Comparison of ENCODE assay signal across 8 cellular contexts in the genomic region with DNA sequence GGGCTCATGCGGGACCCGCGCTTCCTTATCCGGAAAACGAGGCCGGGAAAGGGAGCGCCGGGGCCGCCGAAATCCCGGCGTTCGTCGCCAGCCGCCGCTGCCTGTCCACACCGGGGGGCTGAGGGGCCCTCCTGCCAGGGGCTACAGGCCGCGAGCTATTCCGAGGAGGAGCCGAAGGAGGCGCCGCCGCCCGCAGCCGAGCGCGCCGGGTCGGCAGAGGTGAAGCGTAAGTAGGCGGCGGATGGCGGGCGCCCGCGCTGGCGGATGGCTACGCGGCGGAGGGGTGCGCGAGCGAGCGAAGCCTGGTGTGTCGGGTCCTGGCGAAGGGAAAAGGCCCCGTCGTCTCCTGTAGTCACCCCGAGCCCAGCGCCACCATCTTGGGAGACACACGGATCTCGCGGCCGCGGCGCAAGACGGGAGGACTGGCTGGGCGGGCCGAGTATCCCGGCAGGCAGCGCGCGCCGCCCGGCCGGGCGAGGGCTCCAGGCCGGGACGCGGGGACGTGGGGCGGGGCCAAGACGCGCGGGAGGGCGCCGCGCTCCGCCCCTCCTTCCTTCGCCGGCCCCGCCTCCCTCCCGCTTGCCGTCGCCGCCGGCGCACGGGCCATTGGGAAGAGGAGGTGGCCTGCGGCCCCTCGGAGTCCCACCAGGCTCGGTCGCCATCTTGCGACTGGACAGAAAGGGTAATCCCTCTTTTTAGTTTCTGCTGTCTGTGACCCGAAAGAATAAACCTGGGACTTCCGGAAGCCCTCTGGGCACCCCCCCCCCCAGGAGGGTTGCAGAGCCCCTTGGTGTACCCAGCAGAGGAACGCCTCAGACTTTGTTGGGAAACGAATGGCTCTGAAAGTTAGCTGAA. TPM values are rescaled to one million over a fixed set of nuclear protein-coding genes. Genes with fewer than 3 reads are reported as not detected.
A peak's percentile ranks its signal among the peaks of the same experiment; 100 is the strongest.
DNase-seq lines count a peak whose midpoint lies in the region; ATAC-seq and TF ChIP-seq lines count a peak whose summit lies in the region.

A gene (minus strand): TSS at position 424 of the 855 bp plus-strand sequence. CDS start 29,917 bp downstream, outside the sequence.

- H3K27me3 ChIP-seq in GM23338 (ENCODE audit: insufficient read depth) = no peaks in the 10 kb centered on the region

- H3K36me3 ChIP-seq in GM23338 (ENCODE audit: insufficient read depth) = no peaks in the 10 kb centered on the region

- no peaks in the 10 kb centered on the region for H3K9me3 Mint-ChIP-seq in GM23338
- no peaks in the 10 kb centered on the region for H3K9me3 Mint-ChIP-seq in activated T-helper 2 cell treated with anti-CD3 and anti-CD28 coated beads, Interferon-gamma antibody, Interleukin-2, Interleukin-4, amounts not matched to agents 10 μg/mL and 5 μg/mL and 100 μg/mL, durations not matched to agents 14 hours and 24 hours and 36 hours
- H3K9me3 Mint-ChIP-seq in naive thymus-derived CD8-positive, alpha-beta T cell = peaks cover 0 to 5% (median 0%) of the 10 kb centered on the region in 9 donors
- H3K9me3 Mint-ChIP-seq in stimulated activated naive B cell treated with anti-CD40 and anti-IgM and Interleukin-4, amounts not matched to agents 10 μg/mL and 1 μg/mL and 100 μg/mL, for 72 hours = peaks cover 0 to 2% of the 10 kb centered on the region in 2 donors

- peak within 1 kb of the TSS; percentile 99 for H3K27ac ChIP-seq in GM23338 (ENCODE audit: low read depth)

- POLR2A ChIA-PET in naive thymus-derived CD8-positive, alpha-beta T cell (lab: Charles Lee) = interaction anchor here (0.6 to 2.0 kb wide), 6 partner anchors 421 to 670 kb away, joined by 3 to 6 read pairs (median 3); no protein-coding TSS in a partner anchor

- TF ChIP-seq CTCF in GM23338 (conservative IDR thresholded peaks at IDR 0.05; ENCODE audit: low read depth in 2 of 2) (peak in 1 of 2 experiments; percentile 38; a peak in 2 of 4 replicates), fibroblast of mammary gland (conservative IDR thresholded peaks at IDR 0.05; ENCODE audit: control insufficient read depth, insufficient read depth, low read depth, low read length) (peak; percentile 3)

- H3K4me1 ChIP-seq in GM23338 (ENCODE audit: insufficient read depth) = peaks cover 12% of the 10 kb centered on the region

- intact Hi-C loops in activated T-helper 2 cell treated with anti-CD3 and anti-CD28 coated beads, Interferon-gamma antibody, Interleukin-2, Interleukin-4, amounts not matched to agents 10 μg/mL and 5 μg/mL and 100 μg/mL, durations not matched to agents 14 hours and 24 hours and 36 hours (cut with micrococcal nuclease) = loop anchor here (1.0 to 5.0 kb wide), 7 partner anchors 37 to 667 kb away; a partner anchor contains a TSS

- H3F3A ChIP-seq in GM23338 (replicated peaks; ENCODE audit: low read depth) = no peaks in the 10 kb centered on the region

- peak; percentile 91 for ATAC-seq in GM23338
- peak; percentile 87 to 88 for ATAC-seq in naive thymus-derived CD8-positive, alpha-beta T cell
- ATAC-seq in stimulated activated naive B cell treated with anti-CD40 and anti-IgM and Interleukin-4, amounts not matched to agents 10 μg/mL and 1 μg/mL and 100 μg/mL, for 72 hours (replicated peaks) = peak; percentile 89 to 91

- H3K36me3 Mint-ChIP-seq in GM23338 (ENCODE audit: low read depth) = no peaks in the 10 kb centered on the region; the same call in 1 of the 3 replicates
- peaks cover 25% of the 10 kb centered on the region for H3K36me3 Mint-ChIP-seq in activated T-helper 2 cell treated with anti-CD3 and anti-CD28 coated beads, Interferon-gamma antibody, Interleukin-2, Interleukin-4, amounts not matched to agents 10 μg/mL and 5 μg/mL and 100 μg/mL, durations not matched to agents 14 hours and 24 hours and 36 hours (ENCODE audit: low read depth)
- H3K36me3 Mint-ChIP-seq in naive thymus-derived CD8-positive, alpha-beta T cell = peaks cover 0 to 6% (median 3%) of the 10 kb centered on the region in 3 donors
- peaks cover 4 to 20% of the 10 kb centered on the region in 2 donors for H3K36me3 Mint-ChIP-seq in stimulated activated naive B cell treated with anti-CD40 and anti-IgM and Interleukin-4, amounts not matched to agents 10 μg/mL and 1 μg/mL and 100 μg/mL, for 72 hours

- H4K20me1 ChIP-seq in GM23338 (replicated peaks; ENCODE audit: insufficient read depth) = peaks cover 39% of the 10 kb centered on the region

- peaks cover 4% of the 10 kb centered on the region for H3K27me3 Mint-ChIP-seq in GM23338 (ENCODE audit: insufficient read depth, low read depth, poor library complexity)
- no peaks in the 10 kb centered on the region for H3K27me3 Mint-ChIP-seq in activated T-helper 2 cell treated with anti-CD3 and anti-CD28 coated beads, Interferon-gamma antibody, Interleukin-2, Interleukin-4, amounts not matched to agents 10 μg/mL and 5 μg/mL and 100 μg/mL, durations not matched to agents 14 hours and 24 hours and 36 hours (ENCODE audit: low read depth)
- H3K27me3 Mint-ChIP-seq in naive thymus-derived CD8-positive, alpha-beta T cell = peaks cover 0 to 1% (median 0%) of the 10 kb centered on the region in 5 donors
- no peaks in the 10 kb centered on the region for H3K27me3 Mint-ChIP-seq in stimulated activated naive B cell treated with anti-CD40 and anti-IgM and Interleukin-4, amounts not matched to agents 10 μg/mL and 1 μg/mL and 100 μg/mL, for 72 hours

- H3K79me2 ChIP-seq in GM23338 (replicated peaks; ENCODE audit: insufficient read depth) = peaks cover 44% of the 10 kb centered on the region

- H2AFZ ChIP-seq in GM23338 = peak within 1 kb of the TSS; percentile 97

- H3K4me3 Mint-ChIP-seq in GM23338 = peak within 1 kb of the TSS; percentile 97
- H3K4me3 Mint-ChIP-seq in activated T-helper 2 cell treated with anti-CD3 and anti-CD28 coated beads, Interferon-gamma antibody, Interleukin-2, Interleukin-4, amounts not matched to agents 10 μg/mL and 5 μg/mL and 100 μg/mL, durations not matched to agents 14 hours and 24 hours and 36 hours (ENCODE audit: low read depth) = peak within 1 kb of the TSS; percentile 92
- H3K4me3 Mint-ChIP-seq in naive thymus-derived CD8-positive, alpha-beta T cell = peak within 1 kb of the TSS; percentile 84 to 95 (median 92)
- peak within 1 kb of the TSS; percentile 90 to 92 for H3K4me3 Mint-ChIP-seq in stimulated activated naive B cell treated with anti-CD40 and anti-IgM and Interleukin-4, amounts not matched to agents 10 μg/mL and 1 μg/mL and 100 μg/mL, for 72 hours

- DNase-seq in EL = peak; percentile 92
- DNase-seq in GM23338 (ENCODE audit: low spot score) = peak; percentile 95
- DNase-seq in Kasumi-1 (lab: John Stamatoyannopoulos, UW) = peak; percentile 50 to 74
- peak; percentile 95 for DNase-seq in RPMI8226
- DNase-seq in activated T-helper 2 cell treated with anti-CD3 and anti-CD28 coated beads, Interferon-gamma antibody, Interleukin-2, Interleukin-4, amounts not matched to agents 10 μg/mL and 5 μg/mL and 100 μg/mL, durations not matched to agents 14 hours and 24 hours and 36 hours (ENCODE audit: low spot score) = peak; percentile 84
- peak; percentile 87 for DNase-seq in fibroblast of mammary gland (ENCODE audit: low read depth)
- peak; percentile 76 to 90 (median 86) for DNase-seq in naive thymus-derived CD8-positive, alpha-beta T cell
- DNase-seq in stimulated activated naive B cell treated with anti-CD40 and anti-IgM and Interleukin-4, amounts not matched to agents 10 μg/mL and 1 μg/mL and 100 μg/mL, for 72 hours = peak; percentile 90

- H3K4me2 ChIP-seq in GM23338 = peak within 1 kb of the TSS; percentile 98

- peaks cover 20% of the 10 kb centered on the region for H3K4me1 Mint-ChIP-seq in GM23338
- H3K4me1 Mint-ChIP-seq in activated T-helper 2 cell treated with anti-CD3 and anti-CD28 coated beads, Interferon-gamma antibody, Interleukin-2, Interleukin-4, amounts not matched to agents 10 μg/mL and 5 μg/mL and 100 μg/mL, durations not matched to agents 14 hours and 24 hours and 36 hours (ENCODE audit: low read depth) = peaks cover 22% of the 10 kb centered on the region
- peaks cover 18 to 43% (median 41%) of the 10 kb centered on the region in 4 donors for H3K4me1 Mint-ChIP-seq in naive thymus-derived CD8-positive, alpha-beta T cell
- H3K4me1 Mint-ChIP-seq in stimulated activated naive B cell treated with anti-CD40 and anti-IgM and Interleukin-4, amounts not matched to agents 10 μg/mL and 1 μg/mL and 100 μg/mL, for 72 hours = peaks cover 16 to 23% of the 10 kb centered on the region in 2 donors

- no peaks in the 10 kb centered on the region for H3K9me2 ChIP-seq in GM23338 (ENCODE audit: insufficient read depth)

- peak within 1 kb of the TSS; percentile 96 for H3K27ac Mint-ChIP-seq in GM23338
- H3K27ac Mint-ChIP-seq in activated T-helper 2 cell treated with anti-CD3 and anti-CD28 coated beads, Interferon-gamma antibody, Interleukin-2, Interleukin-4, amounts not matched to agents 10 μg/mL and 5 μg/mL and 100 μg/mL, durations not matched to agents 14 hours and 24 hours and 36 hours = peak within 1 kb of the TSS; percentile 90
- peak within 1 kb of the TSS; percentile 76 to 96 (median 93) for H3K27ac Mint-ChIP-seq in naive thymus-derived CD8-positive, alpha-beta T cell
- H3K27ac Mint-ChIP-seq in stimulated activated naive B cell treated with anti-CD40 and anti-IgM and Interleukin-4, amounts not matched to agents 10 μg/mL and 1 μg/mL and 100 μg/mL, for 72 hours = peak within 1 kb of the TSS; percentile 95

- H3K4me3 ChIP-seq in GM23338 = peak within 1 kb of the TSS; percentile 92
- H3K4me3 ChIP-seq in fibroblast of mammary gland (ENCODE audit: control insufficient read depth, low read depth, low read length) = peak within 1 kb of the TSS; percentile 82

TF ChIP-seq in GM23338, 12 proteins besides CTCF, POLR2A, EP300 and RAD21:
- TF ChIP-seq POLR2AphosphoS5 (IDR thresholded peaks at IDR 0.05; ENCODE audit: low read depth) = peak; percentile 85
- no peak for TF ChIP-seq JUNB (IDR thresholded peaks at IDR 0.05; ENCODE audit: unreplicated experiment)

RNA-seq across cellular contexts. Expression of the gene that starts here (rescaled TPM):
- 85.1 and 96.1 TPM in 2 replicates for total RNA-seq in GM23338 (2014; rRNA removed; shearing (Covaris generic))
- polyA plus RNA-seq in GM23338 (2016; fragmentation: Nextera tagmentation; extraction: Ambion mirVana) = 145 and 150 TPM in 2 replicates
- total RNA-seq in activated T-helper 2 cell treated with anti-CD3 and anti-CD28 coated beads, Interferon-gamma antibody, Interleukin-2, Interleukin-4, amounts not matched to agents 10 μg/mL and 5 μg/mL and 100 μg/mL, durations not matched to agents 14 hours and 24 hours and 36 hours = 107 and 108 TPM in 2 replicates
- total RNA-seq in naive thymus-derived CD8-positive, alpha-beta T cell = 100 to 1,000 TPM; 145 to 146 TPM
- polyA plus RNA-seq in naive thymus-derived CD8-positive, alpha-beta T cell = 100 to 1,000 TPM; 106 to 117 (median 113) TPM

Comparison
In these comparisons a context has a peak if more than half of its experiments do, and no peak if none do; other contexts are left out.
1. Peak in every context shown above with its lines: DNase-seq, ATAC-seq, H3K4me3 ChIP-seq and H3K27ac ChIP-seq.